Comparison of ENCODE assay signal across 13 cellular contexts in the genomic region with DNA sequence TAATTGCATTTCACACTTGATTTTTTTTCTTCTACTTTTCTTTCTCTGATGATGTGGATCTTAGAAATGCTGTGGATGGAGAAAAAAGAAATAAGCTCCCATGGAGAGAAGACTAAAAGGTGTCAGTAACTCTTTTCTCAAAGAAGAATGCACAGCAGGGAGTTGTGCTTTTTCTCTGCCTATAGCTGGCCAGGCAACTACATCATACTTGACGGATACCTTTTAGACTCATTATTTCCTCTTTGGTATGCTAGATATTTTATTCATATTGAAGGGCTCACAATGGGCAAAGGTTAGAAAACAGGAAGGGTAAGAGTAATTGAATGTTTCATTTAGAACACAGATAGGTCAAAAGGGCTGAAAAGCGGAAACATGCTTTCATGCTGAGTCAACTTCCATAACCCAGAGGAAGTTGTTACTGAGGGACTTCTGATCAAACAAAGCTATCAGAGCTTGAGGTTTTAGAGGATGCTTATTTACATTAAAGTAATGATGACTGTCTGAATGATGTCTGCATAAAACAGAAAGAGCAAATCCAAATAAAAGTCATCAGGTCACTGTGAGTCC.
A peak's percentile ranks its signal among the peaks of the same experiment; 100 is the strongest.
DNase-seq lines count a peak whose midpoint lies in the region; ATAC-seq and TF ChIP-seq lines count a peak whose summit lies in the region.
"Had no signal": no experiment of that assay in that cellular context is flagged by ENCODE, and none has a peak within 500 bp of the region (broad histone marks: within the 10 kb centered on the region; RNA-seq: fewer than 3 reads in every experiment).

No MANE protein-coding gene starts in this region.

- H3K27me3 Mint-ChIP-seq in CD4-positive, alpha-beta memory T cell: no peaks in the 10 kb centered on the region
- H3K27me3 Mint-ChIP-seq in glutamatergic neuron (ENCODE audit: unreplicated experiment): no peaks in the 10 kb centered on the region
- H3K27me3 Mint-ChIP-seq: activated T-helper 17 cell treated with anti-CD3 and anti-CD28 coated beads, Interleukin-2, amount 50 U/mL, for 72 hours had no signal

- no peaks in the 10 kb centered on the region for H4K20me1 ChIP-seq in HCT116 (ENCODE audit: insufficient read depth)
- no peaks in the 10 kb centered on the region for H4K20me1 ChIP-seq in fibroblast of lung (ENCODE audit: control insufficient read depth, extremely low read depth, insufficient read depth, low read length)

- peaks cover 0 to 11% of the 10 kb centered on the region in 2 experiments; a peak in 3 of 4 replicates for H3K4me1 ChIP-seq in HCT116 (ENCODE audit: control insufficient read depth in 1 of 2, insufficient read depth in 2 of 2, low read length in 2 of 2)
- no peaks in the 10 kb centered on the region for H3K4me1 ChIP-seq in fibroblast of lung (ENCODE audit: control insufficient read depth, extremely low read depth, insufficient read depth, low read length)
- no peaks in the 10 kb centered on the region for H3K4me1 ChIP-seq in CD4-positive, alpha-beta memory T cell (ENCODE audit: insufficient read depth, low read length)

- CTCF ChIA-PET in HCT116 (lab: Charles Lee) (no interaction called here), RWPE1 (lab: Yijun Ruan, JAX) (interaction anchor here (0.7 kb wide), 1 partner anchor 1105 kb away, joined by 3 read pairs; no protein-coding TSS in a partner anchor)
- CTCF ChIA-PET in CD4-positive, alpha-beta memory T cell (lab: Charles Lee; ENCODE audit: partially characterized antibody): no interaction called here

- H3K27ac ChIP-seq in HCT116 (ENCODE audit: low read depth, low read length) (no peak overlapping the region), RWPE1 (no peak overlapping the region), fibroblast of lung (ENCODE audit: insufficient read depth, low read length) (no peak overlapping the region)
- no peak overlapping the region for H3K27ac ChIP-seq in CD4-positive, alpha-beta memory T cell (ENCODE audit: low read depth, low read length)

- H3K4me2 ChIP-seq in HCT116 (ENCODE audit: low read length) (peak overlapping the region; percentile 30), fibroblast of lung (ENCODE audit: extremely low read depth, insufficient read depth, low read length) (no peak overlapping the region)
- H3K4me2 ChIP-seq: SK-N-SH, smooth muscle cell had no signal

- DNase-seq in HCT116 (ENCODE audit: low read depth, low spot score) (peak; percentile 1), RWPE1 (ENCODE audit: low spot score) (peak; percentile 10), fibroblast of lung (ENCODE audit: low read depth in 2 of 2) (peak; percentile 36 to 65), pulmonary artery endothelial cell (ENCODE audit: low read depth, low spot score) (peak; percentile 92), SIG-M5 treated with dmso at 0.1 percent for 504 hours (lab: John Stamatoyannopoulos, UW; ENCODE audit: unreplicated experiment) (no peak), GM10266 (ENCODE audit: extremely low spot score) (no peak), glutamatergic neuron (no peak)
- DNase-seq in CD4-positive, alpha-beta memory T cell: no peak
- DNase-seq: Calu3; naive thymus-derived CD4-positive, alpha-beta T cell; SK-N-SH had no signal

- peak; percentile 73 for ATAC-seq in HCT116
- ATAC-seq: activated T-helper 17 cell treated with anti-CD3 and anti-CD28 coated beads, Interleukin-2, amount 50 U/mL, for 72 hours; naive thymus-derived CD4-positive, alpha-beta T cell had no signal

- H3K9me3 Mint-ChIP-seq in CD4-positive, alpha-beta memory T cell: peaks cover 0 to 20% (median 6%) of the 10 kb centered on the region in 8 donors
- H3K9me3 Mint-ChIP-seq in glutamatergic neuron (ENCODE audit: unreplicated experiment): peaks cover 11% of the 10 kb centered on the region

- RAD21 ChIA-PET in HCT116 (lab: Charles Lee; ENCODE audit: low non-redundant PET in 1 of 2, low total read pairs in 2 of 2, uncharacterized antibody in 2 of 2, unreplicated experiment in 2 of 2): no interaction called here

- no TSS peak for BruUV-seq in HCT116 (replicated peaks; lab: Mats Ljungman, UMichigan)

- H3K4me1 Mint-ChIP-seq in CD4-positive, alpha-beta memory T cell: no peaks in the 10 kb centered on the region
- H3K4me1 Mint-ChIP-seq in glutamatergic neuron (ENCODE audit: low read depth, unreplicated experiment): no peaks in the 10 kb centered on the region
- H3K4me1 Mint-ChIP-seq: activated T-helper 17 cell treated with anti-CD3 and anti-CD28 coated beads, Interleukin-2, amount 50 U/mL, for 72 hours had no signal

- H3K36me3 Mint-ChIP-seq in CD4-positive, alpha-beta memory T cell: no peaks in the 10 kb centered on the region
- H3K36me3 Mint-ChIP-seq in glutamatergic neuron (ENCODE audit: unreplicated experiment): peaks cover 9% of the 10 kb centered on the region

- H3K9me2 ChIP-seq in HCT116 (ENCODE audit: insufficient read depth): no peaks in the 10 kb centered on the region
- H3K9me2 ChIP-seq: SK-N-SH had no signal

- H3K9me3 ChIP-seq in HCT116 (ENCODE audit: control insufficient read depth in 1 of 2, insufficient read depth in 1 of 2, low read depth in 1 of 2, low read length in 2 of 2) (no peaks in the 10 kb centered on the region), fibroblast of lung (ENCODE audit: control insufficient read depth, insufficient read depth, low read depth, low read length) (no peaks in the 10 kb centered on the region)
- H3K9me3 ChIP-seq in CD4-positive, alpha-beta memory T cell (ENCODE audit: control insufficient read depth in 1 of 2, low read length in 2 of 2): no peaks in the 10 kb centered on the region
- H3K9me3 ChIP-seq: SK-N-SH had no signal

- no peaks in the 10 kb centered on the region for H3K79me2 ChIP-seq in HCT116 (ENCODE audit: insufficient read depth, low read length)
- H3K79me2 ChIP-seq in fibroblast of lung (ENCODE audit: control insufficient read depth, insufficient read depth, low read length): no peaks in the 10 kb centered on the region

- no peak for TF ChIP-seq RAD21 in HCT116 (IDR thresholded peaks at IDR 0.05; ENCODE audit: low read depth)

- H2AFZ ChIP-seq in HCT116 (ENCODE audit: low read depth, low read length, poor library complexity, severe bottlenecking) (no peak overlapping the region), fibroblast of lung (ENCODE audit: low read length) (no peak overlapping the region)

- no peaks in the 10 kb centered on the region for H3K27me3 ChIP-seq in HCT116 (ENCODE audit: insufficient read depth, low read length)
- no peaks in the 10 kb centered on the region for H3K27me3 ChIP-seq in fibroblast of lung (ENCODE audit: control insufficient read depth, insufficient read depth, low read length)
- H3K27me3 ChIP-seq in CD4-positive, alpha-beta memory T cell (ENCODE audit: insufficient read depth, low read length): no peaks in the 10 kb centered on the region

- no peak for TF ChIP-seq POLR2A in HCT116 (IDR thresholded peaks at IDR 0.05; ENCODE audit: borderline replicate concordance, extremely low read depth, insufficient read depth, insufficient read length)

- H3K9ac ChIP-seq in HCT116 (ENCODE audit: low read length): no peak overlapping the region
- no peak overlapping the region for H3K9ac ChIP-seq in fibroblast of lung (ENCODE audit: insufficient read depth, low read length)
- H3K9ac ChIP-seq: SK-N-SH had no signal

- TF ChIP-seq CTCF in HCT116 (IDR thresholded peaks at IDR 0.05 in 2 of 3, conservative IDR thresholded peaks at IDR 0.05 in 1 of 3; ENCODE audit: borderline replicate concordance in 1 of 3, insufficient read depth in 1 of 3, low read depth in 2 of 3, low read length in 2 of 3) (no peak), RWPE1 (conservative IDR thresholded peaks at IDR 0.05; ENCODE audit: low read depth) (no peak), fibroblast of lung (conservative IDR thresholded peaks at IDR 0.05 in 1 of 2, IDR thresholded peaks at IDR 0.05 in 1 of 2; ENCODE audit: low read depth in 1 of 2, low read length in 2 of 2) (no peak), GM10266 (IDR thresholded peaks at IDR 0.05; ENCODE audit: control insufficient read depth, insufficient read depth, low read depth, missing control alignments) (no peak), glutamatergic neuron (IDR thresholded peaks at IDR 0.05; ENCODE audit: partially characterized antibody, unreplicated experiment) (no peak)

- intact Hi-C loops in HCT116 (cut with micrococcal nuclease): no loop called here
- intact Hi-C loops in CD4-positive, alpha-beta memory T cell (cut with micrococcal nuclease): no loop called here

- H3K27ac Mint-ChIP-seq in CD4-positive, alpha-beta memory T cell: no peak overlapping the region
- no peak overlapping the region for H3K27ac Mint-ChIP-seq in glutamatergic neuron (ENCODE audit: unreplicated experiment)
- H3K27ac Mint-ChIP-seq: activated T-helper 17 cell treated with anti-CD3 and anti-CD28 coated beads, Interleukin-2, amount 50 U/mL, for 72 hours; naive thymus-derived CD4-positive, alpha-beta T cell had no signal

- no peaks in the 10 kb centered on the region for H3K36me3 ChIP-seq in HCT116 (ENCODE audit: control insufficient read depth in 1 of 2, insufficient read depth in 2 of 2, low read length in 2 of 2)
- H3K36me3 ChIP-seq in fibroblast of lung (ENCODE audit: control insufficient read depth, insufficient read depth, low read length): no peaks in the 10 kb centered on the region
- no peaks in the 10 kb centered on the region for H3K36me3 ChIP-seq in CD4-positive, alpha-beta memory T cell (ENCODE audit: insufficient read depth, low read length)

- POLR2A ChIA-PET in HCT116 (lab: Charles Lee) (no interaction called here), RWPE1 (lab: Yijun Ruan, JAX; ENCODE audit: low non-redundant PET) (no interaction called here)
- POLR2A ChIA-PET in CD4-positive, alpha-beta memory T cell (lab: Charles Lee; ENCODE audit: partially characterized antibody): no interaction called here

- H3K4me3 Mint-ChIP-seq in CD4-positive, alpha-beta memory T cell: no peak overlapping the region
- H3K4me3 Mint-ChIP-seq in glutamatergic neuron (ENCODE audit: unreplicated experiment): no peak overlapping the region
- H3K4me3 Mint-ChIP-seq: activated T-helper 17 cell treated with anti-CD3 and anti-CD28 coated beads, Interleukin-2, amount 50 U/mL, for 72 hours; naive thymus-derived CD4-positive, alpha-beta T cell had no signal

- H3K4me3 ChIP-seq in HCT116 (replicated peaks in 1 of 2; ENCODE audit: low read depth in 1 of 2, low read length in 2 of 2): no peak overlapping the region
- no peak overlapping the region for H3K4me3 ChIP-seq in fibroblast of lung (replicated peaks in 1 of 4; ENCODE audit: control extremely low read depth in 1 of 4, insufficient read depth in 1 of 4, low read depth in 3 of 4, low read length in 4 of 4)
- no peak overlapping the region for H3K4me3 ChIP-seq in CD4-positive, alpha-beta memory T cell (ENCODE audit: low read length in 2 of 2)
- H3K4me3 ChIP-seq: smooth muscle cell had no signal

TF ChIP-seq in HCT116, 20 proteins besides CTCF, POLR2A, EP300 and RAD21:
- peak; percentile 41 for TF ChIP-seq TCF7L2 (IDR thresholded peaks at IDR 0.05; ENCODE audit: borderline replicate concordance, extremely low read depth, insufficient read depth, insufficient read length)
- no peak for TF ChIP-seq SP1 (IDR thresholded peaks at IDR 0.05; ENCODE audit: low read depth)

Comparison
In these comparisons a context has a peak if more than half of its experiments do, and no peak if none do; other contexts are left out.
1. DNase-seq: peak in HCT116 (single experiment), RWPE1 (single experiment), fibroblast of lung (2 of 2) and pulmonary artery endothelial cell (single experiment); none in SIG-M5 treated with dmso at 0.1 percent for 504 hours (single experiment), GM10266 (single experiment), CD4-positive, alpha-beta memory T cell (0 of 5) and glutamatergic neuron (single experiment).